ENCODE assay signal across 21 cellular contexts in genomic region chr11:96141649-96142048, GRCh38.
DNase-seq lines count a peak whose midpoint lies in the region; ATAC-seq and TF ChIP-seq lines count a peak whose summit lies in the region.
"Had no signal": no experiment of that assay in that cellular context is flagged by ENCODE, and none has a peak within 500 bp of the region (broad histone marks: within the 10 kb centered on the region; RNA-seq: fewer than 3 reads in every experiment).

No MANE protein-coding gene starts in this region.

- no peaks in the 10 kb centered on the region for H4K20me1 ChIP-seq in neural progenitor cell (ENCODE audit: low read depth)

- H3F3A ChIP-seq in neural progenitor cell (ENCODE audit: low read depth) = no peaks in the 10 kb centered on the region

- no peaks in the 10 kb centered on the region for H3K9me3 Mint-ChIP-seq in activated T-cell treated with anti-CD3 and anti-CD28 coated beads, Interleukin-2, amount 50 U/mL, for 24 hours
- H3K9me3 Mint-ChIP-seq in activated T-cell treated with anti-CD3 and anti-CD28 coated beads, Interleukin-2, amount 50 U/mL, for 4 hours = no peaks in the 10 kb centered on the region
- H3K9me3 Mint-ChIP-seq in neural progenitor cell = peaks cover 2% of the 10 kb centered on the region

- POLR2A ChIA-PET in HEK293T (lab: Yijun Ruan, JAX) = no interaction called here

- H3K36me3 ChIP-seq in neural progenitor cell = no peaks in the 10 kb centered on the region
- H3K36me3 ChIP-seq: BE2C had no signal

- no peak overlapping the region for H2AFZ ChIP-seq in neural progenitor cell (replicated peaks)

- H3K4me1 ChIP-seq in neural progenitor cell = peaks cover 46% of the 10 kb centered on the region

- peaks cover 81% of the 10 kb centered on the region for H3K4me1 Mint-ChIP-seq in activated T-cell treated with anti-CD3 and anti-CD28 coated beads, Interleukin-2, amount 50 U/mL, for 24 hours (ENCODE audit: low read depth)
- peaks cover 64% of the 10 kb centered on the region for H3K4me1 Mint-ChIP-seq in activated T-cell treated with anti-CD3 and anti-CD28 coated beads, Interleukin-2, amount 50 U/mL, for 4 hours (ENCODE audit: low read depth)
- H3K4me1 Mint-ChIP-seq in neural progenitor cell = peaks cover 56% of the 10 kb centered on the region

- H3K4me3 Mint-ChIP-seq in activated T-cell treated with anti-CD3 and anti-CD28 coated beads, Interleukin-2, amount 50 U/mL, for 24 hours = no peak overlapping the region
- H3K4me3 Mint-ChIP-seq in activated T-cell treated with anti-CD3 and anti-CD28 coated beads, Interleukin-2, amount 50 U/mL, for 4 hours = no peak overlapping the region
- H3K4me3 Mint-ChIP-seq in neural progenitor cell = no peak overlapping the region

- no peak overlapping the region for H3K4me3 ChIP-seq in neural progenitor cell

- ATAC-seq in activated T-cell treated with anti-CD3 and anti-CD28 coated beads, Interleukin-2, amount 50 U/mL, for 4 hours = no peak
- ATAC-seq in GM19463 (IDR thresholded peaks at IDR 0.05; ENCODE audit: unreplicated experiment) (no peak), GM21381 (IDR thresholded peaks at IDR 0.05; ENCODE audit: unreplicated experiment) (no peak)

- no peak for TF ChIP-seq CTCF in neural progenitor cell (IDR thresholded peaks at IDR 0.05)

- CTCF ChIA-PET in HEK293T (lab: Yijun Ruan, JAX) = no interaction called here

- no peak overlapping the region for H3K9ac ChIP-seq in neural progenitor cell

- no peak overlapping the region for H3K4me2 ChIP-seq in neural progenitor cell

- H3K79me2 ChIP-seq in neural progenitor cell (ENCODE audit: low read depth) = no peaks in the 10 kb centered on the region

- no peak for DNase-seq in activated T-cell treated with anti-CD3 and anti-CD28 coated beads, Interleukin-2, amount 50 U/mL, for 24 hours
- DNase-seq in activated T-cell treated with anti-CD3 and anti-CD28 coated beads, Interleukin-2, amount 50 U/mL, for 4 hours = no peak
- peak; percentile 21 for DNase-seq in COR-L47 (lab: John Stamatoyannopoulos, UW)
- peak; percentile 66 for DNase-seq in cerebellum (ENCODE audit: low spot score)
- DNase-seq in neural progenitor cell (ENCODE audit: low spot score) = no peak
- DNase-seq in HEK293T (ENCODE audit: extremely low spot score) = no peak
- DNase-seq: 8988T; BE2C; H7; IMR-90; Kasumi-1; MM.1S; NCI-H1105 treated with DMSO at 0.1 percent for 48 hours; NCI-H1694 treated with DMSO at 0.1 percent for 48 hours; NCI-H2107; NCI-H345; NCI-H526 treated with DMSO at 0.1 percent for 48 hours; NK-92 treated with Interleukin-12 subunit alpha and Interleukin-12 subunit beta, amount 100 ng/mL, for 24 hours; SIG-M5 had no signal

- no peaks in the 10 kb centered on the region for H3K27me3 ChIP-seq in neural progenitor cell
- H3K27me3 ChIP-seq: BE2C had no signal

- peak overlapping the region; percentile 62 for H3K27ac Mint-ChIP-seq in activated T-cell treated with anti-CD3 and anti-CD28 coated beads, Interleukin-2, amount 50 U/mL, for 24 hours
- H3K27ac Mint-ChIP-seq in neural progenitor cell = peak overlapping the region; percentile 93

- no peak overlapping the region for H3K27ac ChIP-seq in neural progenitor cell

- H3K36me3 Mint-ChIP-seq in activated T-cell treated with anti-CD3 and anti-CD28 coated beads, Interleukin-2, amount 50 U/mL, for 24 hours (ENCODE audit: low read depth) = peaks cover 63% of the 10 kb centered on the region
- peaks cover 22% of the 10 kb centered on the region for H3K36me3 Mint-ChIP-seq in activated T-cell treated with anti-CD3 and anti-CD28 coated beads, Interleukin-2, amount 50 U/mL, for 4 hours (ENCODE audit: insufficient read depth)
- H3K36me3 Mint-ChIP-seq in neural progenitor cell = peaks cover 8% of the 10 kb centered on the region

- no peaks in the 10 kb centered on the region for H3K9me3 ChIP-seq in neural progenitor cell (ENCODE audit: low read depth)
- H3K9me3 ChIP-seq: BE2C had no signal

- no peaks in the 10 kb centered on the region for H3K27me3 Mint-ChIP-seq in activated T-cell treated with anti-CD3 and anti-CD28 coated beads, Interleukin-2, amount 50 U/mL, for 24 hours
- no peaks in the 10 kb centered on the region for H3K27me3 Mint-ChIP-seq in activated T-cell treated with anti-CD3 and anti-CD28 coated beads, Interleukin-2, amount 50 U/mL, for 4 hours (ENCODE audit: low read depth)
- H3K27me3 Mint-ChIP-seq in neural progenitor cell (ENCODE audit: insufficient read depth, low read depth) = no peaks in the 10 kb centered on the region

TF ChIP-seq in HEK293T, 16 proteins besides CTCF, POLR2A, EP300 and RAD21:
- no peak for TF ChIP-seq LEF1 (IDR thresholded peaks at IDR 0.05; ENCODE audit: borderline replicate concordance)
- no peak for TF ChIP-seq TARDBP (IDR thresholded peaks at IDR 0.05)
- TF ChIP-seq SP1 (IDR thresholded peaks at IDR 0.05) = no peak
- no peak for TF ChIP-seq FOXK2 (IDR thresholded peaks at IDR 0.05)
- TF ChIP-seq SUZ12 (IDR thresholded peaks at IDR 0.05) = no peak
- TF ChIP-seq FOXA1 (IDR thresholded peaks at IDR 0.05) = no peak
- TF ChIP-seq ZNF384 (IDR thresholded peaks at IDR 0.05) = no peak
- no peak for TF ChIP-seq FOXM1 (IDR thresholded peaks at IDR 0.05; ENCODE audit: borderline replicate concordance)
- TF ChIP-seq L3MBTL2 (conservative IDR thresholded peaks at IDR 0.05) = no peak
- TF ChIP-seq ELF4 (IDR thresholded peaks at IDR 0.05) = no peak
- TF ChIP-seq ARNT (IDR thresholded peaks at IDR 0.05) = no peak
- TF ChIP-seq PKNOX1 (IDR thresholded peaks at IDR 0.05) = no peak
- TF ChIP-seq BHLHE40 (IDR thresholded peaks at IDR 0.05; ENCODE audit: borderline replicate concordance) = no peak
- no peak for TF ChIP-seq CTBP1 (IDR thresholded peaks at IDR 0.05; ENCODE audit: borderline replicate concordance)
- no peak for TF ChIP-seq NFRKB (IDR thresholded peaks at IDR 0.05)
- no peak for TF ChIP-seq HDGF (IDR thresholded peaks at IDR 0.05; ENCODE audit: borderline replicate concordance)
TF ChIP-seq in HEK293T: peak in this region for 0.

Comparison
In these comparisons a context has a peak if more than half of its experiments do, and no peak if none do; other contexts are left out.
1. DNase-seq: peak in COR-L47 (single experiment) and cerebellum (single experiment); none in activated T-cell treated with anti-CD3 and anti-CD28 coated beads, Interleukin-2, amount 50 U/mL, for 24 hours (single experiment), activated T-cell treated with anti-CD3 and anti-CD28 coated beads, Interleukin-2, amount 50 U/mL, for 4 hours (single experiment), neural progenitor cell (single experiment) and HEK293T (single experiment).